11 cellular contexts compared by ENCODE assay signal in genomic region chr20:31679357-31680285, GRCh38. TPM values are rescaled to one million over a fixed set of nuclear protein-coding genes. Genes with fewer than 3 reads are reported as not detected.
DNase-seq lines count a peak whose midpoint lies in the region; ATAC-seq, FAIRE-seq and TF ChIP-seq lines count a peak whose summit lies in the region.
"Had no signal": no experiment of that assay in that cellular context is flagged by ENCODE, and none has a peak within 500 bp of the region (broad histone marks: within the 10 kb centered on the region; RNA-seq: fewer than 3 reads in every experiment).

No MANE protein-coding gene starts in this region.

- H3K27ac Mint-ChIP-seq in CD4-positive, alpha-beta T cell, result peak overlapping the region; percentile 96
- peak overlapping the region; percentile 73 for H3K27ac Mint-ChIP-seq in nephron progenitor cell

- H3K9me3 ChIP-seq in CD4-positive, alpha-beta T cell (ENCODE audit: control insufficient read depth, low read length), result no peaks in the 10 kb centered on the region
- no peaks in the 10 kb centered on the region for H3K9me3 ChIP-seq in Loucy (ENCODE audit: insufficient read depth, low read depth, low read length)
- H3K9me3 ChIP-seq in K562 (replicated peaks; ENCODE audit: control insufficient read depth, insufficient read depth, low read depth, low read length), result no peaks in the 10 kb centered on the region
- H3K9me3 ChIP-seq: MG63 had no signal

- H3K27me3 Mint-ChIP-seq in CD4-positive, alpha-beta T cell, result no peaks in the 10 kb centered on the region
- H3K27me3 Mint-ChIP-seq in nephron progenitor cell (ENCODE audit: low read depth, poor library complexity), result no peaks in the 10 kb centered on the region

- no peak overlapping the region for H3K27ac ChIP-seq in CD4-positive, alpha-beta T cell (ENCODE audit: low read depth, low read length)
- H3K27ac ChIP-seq in K562 (ENCODE audit: extremely low read depth, low read depth, low read length), result peak overlapping the region; percentile 71

- peaks cover 52% of the 10 kb centered on the region for H3K36me3 Mint-ChIP-seq in CD4-positive, alpha-beta T cell (ENCODE audit: low read depth)
- peaks cover 6% of the 10 kb centered on the region for H3K36me3 Mint-ChIP-seq in nephron progenitor cell (ENCODE audit: low read depth)

- H4K20me1 ChIP-seq in Loucy (ENCODE audit: insufficient read depth, low read length, poor library complexity, severe bottlenecking) (no peaks in the 10 kb centered on the region), K562 (replicated peaks; ENCODE audit: control insufficient read depth, insufficient read depth, low read length) (no peaks in the 10 kb centered on the region)

- H3K4me1 ChIP-seq in Loucy (ENCODE audit: insufficient read depth, low read length, poor library complexity, severe bottlenecking) (peaks cover 83% of the 10 kb centered on the region), K562 (replicated peaks in 1 of 2; ENCODE audit: control insufficient read depth in 2 of 2, insufficient read depth in 2 of 2, low read length in 2 of 2) (peaks cover 68 to 92% of the 10 kb centered on the region in 2 experiments)

- no peak for TF ChIP-seq CTCF in CD4-positive, alpha-beta T cell (IDR thresholded peaks at IDR 0.05)
- no peak for TF ChIP-seq CTCF in Loucy (conservative IDR thresholded peaks at IDR 0.05; ENCODE audit: low read length)
- no peak for TF ChIP-seq CTCF in K562 (IDR thresholded peaks at IDR 0.05 in 2 of 3, conservative IDR thresholded peaks at IDR 0.05 in 1 of 3; ENCODE audit: insufficient read depth in 2 of 3, low read depth in 1 of 3, low read length in 3 of 3)
- TF ChIP-seq CTCF in nephron progenitor cell (IDR thresholded peaks at IDR 0.05), result no peak

- WGBS in K562 (ENCODE audit: insufficient coverage, low coverage, missing lambda C conversion rate), result 78% methylated on average over 9 of the region's 9 CpGs

- in situ Hi-C loops in K562 (cut with MboI), result no loop called here

- H3K9me2 ChIP-seq in Loucy (replicated peaks; ENCODE audit: low read depth, low read length), result no peaks in the 10 kb centered on the region

- no peak overlapping the region for H3K4me2 ChIP-seq in Loucy (ENCODE audit: low read depth, low read length, poor library complexity, severe bottlenecking)
- H3K4me2 ChIP-seq in K562 (ENCODE audit: insufficient read depth, low read length), result peak overlapping the region; percentile 43

- H3K36me3 ChIP-seq in Loucy (ENCODE audit: insufficient read depth, low read length) (peaks cover 10% of the 10 kb centered on the region; the same call in 1 of the 2 replicates), K562 (ENCODE audit: control insufficient read depth, insufficient read depth, low read length) (peaks cover 83% of the 10 kb centered on the region)

- peak overlapping the region; percentile 20 for H3K9ac ChIP-seq in Loucy (ENCODE audit: low read depth, low read length, poor library complexity, severe bottlenecking)
- peak overlapping the region; percentile 51 to 70; a peak in 1 of 4 replicates for H3K9ac ChIP-seq in K562 (ENCODE audit: insufficient read depth in 1 of 2, low read depth in 2 of 2, low read length in 2 of 2)

- H3K4me3 ChIP-seq in Loucy (ENCODE audit: low read length, poor library complexity, severe bottlenecking), result no peak overlapping the region
- H3K4me3 ChIP-seq in K562, result no peak overlapping the region
- H3K4me3 ChIP-seq: MG63 had no signal

- peaks cover 93% of the 10 kb centered on the region for H3K4me1 Mint-ChIP-seq in CD4-positive, alpha-beta T cell (ENCODE audit: low read depth)
- H3K4me1 Mint-ChIP-seq in nephron progenitor cell, result peaks cover 70% of the 10 kb centered on the region

- H3K79me2 ChIP-seq in Loucy (ENCODE audit: insufficient read depth, low read length) (peaks cover 79% of the 10 kb centered on the region), K562 (ENCODE audit: control insufficient read depth, insufficient read depth, low read length) (peaks cover 95% of the 10 kb centered on the region)

- no peak for DNase-seq in CD4-positive, alpha-beta T cell
- DNase-seq in K562 (ENCODE audit: extremely low read depth in 1 of 4, low spot score in 3 of 4) (no peak), nephron progenitor cell (no peak), amygdala (lab: John Stamatoyannopoulos, UW) (no peak), NCI-H345 treated with DMSO at 0.1 percent for 48 hours (lab: John Stamatoyannopoulos, UW; ENCODE audit: unreplicated experiment) (no peak), nucleus accumbens (lab: John Stamatoyannopoulos, UW) (no peak), sciatic nerve (ENCODE audit: low spot score) (no peak)
- DNase-seq: MG63, retina had no signal

- H3K27me3 ChIP-seq in CD4-positive, alpha-beta T cell (ENCODE audit: control insufficient read depth, insufficient read depth, low read length), result no peaks in the 10 kb centered on the region
- H3K27me3 ChIP-seq in Loucy (ENCODE audit: insufficient read depth, low read length, poor library complexity, severe bottlenecking) (no peaks in the 10 kb centered on the region), K562 (ENCODE audit: control insufficient read depth in 2 of 2, insufficient read depth in 2 of 2, low read length in 2 of 2) (no peaks in the 10 kb centered on the region)
- H3K27me3 ChIP-seq: MG63 had no signal

- no peak for TF ChIP-seq RAD21 in K562 (CRISPR knock-in tag; conservative IDR thresholded peaks at IDR 0.05 in 1 of 2, IDR thresholded peaks at IDR 0.05 in 1 of 2)

- intact Hi-C loops in CD4-positive, alpha-beta T cell (cut with DNase I, micrococcal nuclease), result loop anchor here (5.0 kb wide), 1 partner anchor 43 kb away; the partner anchor contains the start of gene BCL2L1 (in 2 of the 2)
- intact Hi-C loops in K562 (cut with micrococcal nuclease) (no loop called here), sciatic nerve (cut with DNase I) (no loop called here)

- POLR2A ChIA-PET in CD4-positive, alpha-beta T cell (lab: Charles Lee), result interaction anchor here (1.0 kb wide), 1 partner anchor 41 kb away, joined by 4 read pairs; no protein-coding TSS in a partner anchor
- POLR2A ChIA-PET in K562 (lab: Yijun Ruan, JAX), result interaction anchor here (0.6 to 1.5 kb wide), 4 partner anchors 13 to 287 kb away, joined by 3 to 4 read pairs (median 4); no protein-coding TSS in a partner anchor

- no peak for FAIRE-seq in K562 (lab: Jason Lieb, UNC)
- FAIRE-seq: TTC549 had no signal

- H2AFZ ChIP-seq in Loucy (ENCODE audit: low read length) (no peak overlapping the region), K562 (ENCODE audit: low read depth, low read length) (no peak overlapping the region)

- no peak for ATAC-seq in CD4-positive, alpha-beta T cell (ENCODE audit: poor library complexity)
- ATAC-seq in K562 (no peak), sciatic nerve (no peak)

- CTCF ChIA-PET in CD4-positive, alpha-beta T cell (lab: Charles Lee), result interaction anchor here (0.9 to 1.8 kb wide), 2 partner anchors 18 to 44 kb away, joined by 3 to 8 read pairs; no protein-coding TSS in a partner anchor
- CTCF ChIA-PET in K562 (lab: Yijun Ruan, JAX; ENCODE audit: low intra/inter-chr PET ratio), result no interaction called here

- H3K4me3 Mint-ChIP-seq in CD4-positive, alpha-beta T cell, result peak overlapping the region; percentile 50
- no peak overlapping the region for H3K4me3 Mint-ChIP-seq in nephron progenitor cell

- BruUV-seq in K562 (replicated peaks; lab: Mats Ljungman, UMichigan), result no TSS peak

- no peaks in the 10 kb centered on the region for H3K9me1 ChIP-seq in K562 (ENCODE audit: control insufficient read depth, insufficient read depth, low read length)

- no peak for TF ChIP-seq EP300 in K562 (IDR thresholded peaks at IDR 0.05; ENCODE audit: low read length)

- no peaks in the 10 kb centered on the region for H3K9me3 Mint-ChIP-seq in CD4-positive, alpha-beta T cell
- H3K9me3 Mint-ChIP-seq in nephron progenitor cell, result no peaks in the 10 kb centered on the region

- H3F3A ChIP-seq in Loucy (ENCODE audit: low read depth), result peaks cover 5% of the 10 kb centered on the region

- TF ChIP-seq POLR2A in K562 (conservative IDR thresholded peaks at IDR 0.05), result no peak; the same call in 1 of the 2 replicates

RNA-seq across cellular contexts. Expression of gene COX4I2, which starts 41.9 kb away (rescaled TPM):
- not detected for total RNA-seq in CD4-positive, alpha-beta T cell
- not detected in 2 replicates for total RNA-seq in K562 (2011; cell fraction: chromatin; rRNA removed; ENCODE audit: low replicate concordance)
- not detected in 2 replicates for total RNA-seq in K562 (2011; cell fraction: nucleolus; rRNA removed)
- total RNA-seq in K562 (2011; cell fraction: nucleoplasm; rRNA removed), result not detected in 2 replicates
- total RNA-seq in K562 (2014; rRNA removed), result not detected in 2 replicates
- total RNA-seq in K562 (2014; rRNA removed; fragmentation: Illumina TruSeq; extraction: Trizol), result not detected in 2 replicates
- not detected in 2 replicates for total RNA-seq in K562 (2015; rRNA removed; fragmentation: Illumina TruSeq; extraction: Trizol)
- not detected in 2 replicates for total RNA-seq in K562 (2021)
- polyA plus RNA-seq in K562 (2011; rRNA removed), result not detected in 2 replicates
- not detected in 2 replicates for polyA plus RNA-seq in K562 (2011; cell fraction: cytosol; rRNA removed)
- not detected in 2 replicates for polyA plus RNA-seq in K562 (2011; cell fraction: nucleus; rRNA removed)
- polyA plus RNA-seq in K562 (2012), result not detected in 2 replicates
- not detected in 2 replicates for polyA plus RNA-seq in K562 (2014; fragmentation: Illumina TruSeq; extraction: Trizol)
- not detected for polyA plus RNA-seq in K562 (2014; fragmentation: Nextera tagmentation; extraction: Ambion mirVana)
- polyA plus RNA-seq in K562 (2014; rRNA removed), result not detected in 2 replicates
- polyA minus RNA-seq in K562 (2011; rRNA and poly(A)+ RNA removed), result not detected in 2 replicates
- polyA minus RNA-seq in K562 (2011; cell fraction: cytosol; rRNA and poly(A)+ RNA removed), result not detected in 2 replicates
- not detected in 2 replicates for polyA minus RNA-seq in K562 (2011; cell fraction: nucleus; rRNA and poly(A)+ RNA removed)
- 8.3 TPM for total RNA-seq in sciatic nerve

RNA-seq across cellular contexts. Expression of gene BCL2L1, which starts 43.0 kb away (rescaled TPM):
- 10 to 100 TPM; 11.8 to 11.9 TPM for total RNA-seq in CD4-positive, alpha-beta T cell
- 162 and 267 TPM in 2 replicates for total RNA-seq in K562 (2011; cell fraction: chromatin; rRNA removed; ENCODE audit: low replicate concordance)
- total RNA-seq in K562 (2011; cell fraction: nucleolus; rRNA removed), result 145 and 154 TPM in 2 replicates
- total RNA-seq in K562 (2011; cell fraction: nucleoplasm; rRNA removed), result 113 and 150 TPM in 2 replicates
- total RNA-seq in K562 (2014; rRNA removed), result 137 and 179 TPM in 2 replicates
- total RNA-seq in K562 (2014; rRNA removed; fragmentation: Illumina TruSeq; extraction: Trizol), result 72.0 and 81.3 TPM in 2 replicates
- 88.7 and 89.1 TPM in 2 replicates for total RNA-seq in K562 (2015; rRNA removed; fragmentation: Illumina TruSeq; extraction: Trizol)
- total RNA-seq in K562 (2021), result 150 and 157 TPM in 2 replicates
- polyA plus RNA-seq in K562 (2011; rRNA removed), result 120 and 121 TPM in 2 replicates
- polyA plus RNA-seq in K562 (2011; cell fraction: cytosol; rRNA removed), result 113 and 145 TPM in 2 replicates
- 70.0 and 81.2 TPM in 2 replicates for polyA plus RNA-seq in K562 (2011; cell fraction: nucleus; rRNA removed)
- polyA plus RNA-seq in K562 (2012), result 134 and 224 TPM in 2 replicates
- polyA plus RNA-seq in K562 (2014; fragmentation: Illumina TruSeq; extraction: Trizol), result 182 and 187 TPM in 2 replicates
- 10 to 100 TPM in 1 of 2 experiments, 1 to 10 TPM in 1; 3.3 to 17.9 TPM for polyA plus RNA-seq in K562 (2014; fragmentation: Nextera tagmentation; extraction: Ambion mirVana)
- polyA plus RNA-seq in K562 (2014; rRNA removed), result 140 and 156 TPM in 2 replicates
- polyA minus RNA-seq in K562 (2011; rRNA and poly(A)+ RNA removed), result 87.8 and 101 TPM in 2 replicates
- polyA minus RNA-seq in K562 (2011; cell fraction: cytosol; rRNA and poly(A)+ RNA removed), result 56.3 and 61.7 TPM in 2 replicates
- 74.2 and 92.5 TPM in 2 replicates for polyA minus RNA-seq in K562 (2011; cell fraction: nucleus; rRNA and poly(A)+ RNA removed)
- total RNA-seq in sciatic nerve, result 112 TPM

RNA-seq across cellular contexts. Expression of gene TPX2, which starts 59.5 kb away (rescaled TPM):
- under 1 TPM; 0.85 to 0.89 TPM for total RNA-seq in CD4-positive, alpha-beta T cell
- 34.1 and 68.4 TPM in 2 replicates for total RNA-seq in K562 (2011; cell fraction: chromatin; rRNA removed; ENCODE audit: low replicate concordance)
- total RNA-seq in K562 (2011; cell fraction: nucleolus; rRNA removed), result 33.2 and 33.7 TPM in 2 replicates
- total RNA-seq in K562 (2011; cell fraction: nucleoplasm; rRNA removed), result 50.5 and 54.4 TPM in 2 replicates
- 143 and 153 TPM in 2 replicates for total RNA-seq in K562 (2014; rRNA removed)
- total RNA-seq in K562 (2014; rRNA removed; fragmentation: Illumina TruSeq; extraction: Trizol), result 133 and 153 TPM in 2 replicates
- 134 TPM in 2 replicates for total RNA-seq in K562 (2015; rRNA removed; fragmentation: Illumina TruSeq; extraction: Trizol)
- total RNA-seq in K562 (2021), result 144 and 171 TPM in 2 replicates
- 89.7 and 108 TPM in 2 replicates for polyA plus RNA-seq in K562 (2011; rRNA removed)
- 32.9 and 56.0 TPM in 2 replicates for polyA plus RNA-seq in K562 (2011; cell fraction: cytosol; rRNA removed)
- polyA plus RNA-seq in K562 (2011; cell fraction: nucleus; rRNA removed), result 157 and 160 TPM in 2 replicates
- 117 and 130 TPM in 2 replicates for polyA plus RNA-seq in K562 (2012)
- polyA plus RNA-seq in K562 (2014; fragmentation: Illumina TruSeq; extraction: Trizol), result 212 and 241 TPM in 2 replicates
- 10 to 100 TPM; 48.0 to 57.8 TPM for polyA plus RNA-seq in K562 (2014; fragmentation: Nextera tagmentation; extraction: Ambion mirVana)
- polyA plus RNA-seq in K562 (2014; rRNA removed), result 101 and 112 TPM in 2 replicates
- 140 and 157 TPM in 2 replicates for polyA minus RNA-seq in K562 (2011; rRNA and poly(A)+ RNA removed)
- polyA minus RNA-seq in K562 (2011; cell fraction: cytosol; rRNA and poly(A)+ RNA removed), result 54.2 and 70.1 TPM in 2 replicates
- 47.8 and 109 TPM in 2 replicates for polyA minus RNA-seq in K562 (2011; cell fraction: nucleus; rRNA and poly(A)+ RNA removed)
- total RNA-seq in sciatic nerve, result 0.71 TPM

Comparison
In these comparisons a context has a peak if more than half of its experiments do, and no peak if none do; other contexts are left out.
1. RNA of gene TPX2, which starts 59.5 kb away (total RNA-seq): 33.2 to 171 TPM in K562; 0.85 to 0.89 TPM in CD4-positive, alpha-beta T cell and 0.71 TPM in sciatic nerve (single experiment); every median in the first group is over 10 times any median in the second.
2. intact Hi-C loops: an anchor here in CD4-positive, alpha-beta T cell (5.0 kb wide); none called in K562 and sciatic nerve.